In the genomic region with DNA sequence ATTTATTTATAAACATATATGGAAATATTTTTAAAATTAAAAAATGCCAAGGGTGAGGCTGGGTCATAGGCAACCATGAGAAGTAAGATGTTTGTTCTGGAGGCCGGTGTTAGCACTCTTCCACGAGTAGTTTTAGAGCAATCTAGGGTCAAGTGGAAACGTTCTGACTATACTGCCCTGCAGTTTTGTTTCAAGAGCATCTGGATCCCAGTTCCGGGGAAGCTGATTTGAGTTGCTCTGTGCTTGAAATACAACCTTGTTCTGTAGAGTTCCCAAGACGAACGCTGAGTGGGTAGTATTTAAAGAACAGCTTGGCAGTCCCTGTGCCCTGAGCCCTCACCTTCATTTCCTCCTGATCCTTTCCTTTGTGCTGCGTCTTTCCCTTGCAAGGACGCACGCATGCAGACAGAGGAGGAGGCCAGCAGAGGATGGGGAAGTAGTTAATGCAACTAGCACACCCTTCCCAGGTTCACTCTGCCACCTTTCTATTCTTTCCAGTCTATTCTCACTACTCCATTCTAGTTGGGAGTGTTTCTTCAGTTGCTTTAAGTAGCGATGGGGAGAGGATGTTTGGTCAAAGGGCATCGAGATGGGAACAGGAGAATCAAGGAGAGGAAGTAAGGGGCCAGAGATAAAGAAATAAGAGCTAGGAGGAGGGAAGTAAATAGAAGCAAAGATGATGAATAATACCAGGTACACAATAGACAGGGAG, we compare ENCODE assay signal across 1 cellular context.
TF ChIP-seq lines count a peak whose summit lies in the region.

No MANE protein-coding gene starts in this region.

TF ChIP-seq in H1, 55 proteins besides CTCF, POLR2A, EP300 and RAD21:
- TF ChIP-seq SIX5 (IDR thresholded peaks at IDR 0.05; ENCODE audit: low read depth, low read length) (no peak), SRF (IDR thresholded peaks at IDR 0.05; ENCODE audit: low read depth, low read length) (no peak), BACH1 (IDR thresholded peaks at IDR 0.05; ENCODE audit: low read length) (no peak), YY1 (IDR thresholded peaks at IDR 0.05; ENCODE audit: low read depth, low read length) (no peak), TEAD4 (IDR thresholded peaks at IDR 0.05; ENCODE audit: low read depth, low read length) (no peak), RBBP5 (IDR thresholded peaks at IDR 0.05; ENCODE audit: borderline replicate concordance, low read depth, low read length) (no peak), SUZ12 (IDR thresholded peaks at IDR 0.05; ENCODE audit: low read length) (no peak), JUN (IDR thresholded peaks at IDR 0.05; ENCODE audit: low read depth, low read length) (no peak), SP4 (IDR thresholded peaks at IDR 0.05; ENCODE audit: low read length) (no peak), CREB1 (IDR thresholded peaks at IDR 0.05) (no peak), ZNF274 (IDR thresholded peaks at IDR 0.05; ENCODE audit: borderline replicate concordance, extremely low read depth, low read length) (no peak), TCF12 (IDR thresholded peaks at IDR 0.05; ENCODE audit: low read depth, low read length) (no peak), SAP30 (IDR thresholded peaks at IDR 0.05; ENCODE audit: insufficient read depth, insufficient replicate concordance, low read length) (no peak)
- TF ChIP-seq, protein P1, sequence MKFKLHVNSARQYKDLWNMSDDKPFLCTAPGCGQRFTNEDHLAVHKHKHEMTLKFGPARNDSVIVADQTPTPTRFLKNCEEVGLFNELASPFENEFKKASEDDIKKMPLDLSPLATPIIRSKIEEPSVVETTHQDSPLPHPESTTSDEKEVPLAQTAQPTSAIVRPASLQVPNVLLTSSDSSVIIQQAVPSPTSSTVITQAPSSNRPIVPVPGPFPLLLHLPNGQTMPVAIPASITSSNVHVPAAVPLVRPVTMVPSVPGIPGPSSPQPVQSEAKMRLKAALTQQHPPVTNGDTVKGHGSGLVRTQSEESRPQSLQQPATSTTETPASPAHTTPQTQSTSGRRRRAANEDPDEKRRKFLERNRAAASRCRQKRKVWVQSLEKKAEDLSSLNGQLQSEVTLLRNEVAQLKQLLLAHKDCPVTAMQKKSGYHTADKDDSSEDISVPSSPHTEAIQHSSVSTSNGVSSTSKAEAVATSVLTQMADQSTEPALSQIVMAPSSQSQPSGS (IDR thresholded peaks at IDR 0.05; ENCODE audit: low read length), result no peak
- TF ChIP-seq, protein P2, sequence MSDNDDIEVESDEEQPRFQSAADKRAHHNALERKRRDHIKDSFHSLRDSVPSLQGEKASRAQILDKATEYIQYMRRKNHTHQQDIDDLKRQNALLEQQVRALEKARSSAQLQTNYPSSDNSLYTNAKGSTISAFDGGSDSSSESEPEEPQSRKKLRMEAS (IDR thresholded peaks at IDR 0.05), result no peak
- TF ChIP-seq, protein P3, sequence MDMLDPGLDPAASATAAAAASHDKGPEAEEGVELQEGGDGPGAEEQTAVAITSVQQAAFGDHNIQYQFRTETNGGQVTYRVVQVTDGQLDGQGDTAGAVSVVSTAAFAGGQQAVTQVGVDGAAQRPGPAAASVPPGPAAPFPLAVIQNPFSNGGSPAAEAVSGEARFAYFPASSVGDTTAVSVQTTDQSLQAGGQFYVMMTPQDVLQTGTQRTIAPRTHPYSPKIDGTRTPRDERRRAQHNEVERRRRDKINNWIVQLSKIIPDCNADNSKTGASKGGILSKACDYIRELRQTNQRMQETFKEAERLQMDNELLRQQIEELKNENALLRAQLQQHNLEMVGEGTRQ (IDR thresholded peaks at IDR 0.05; ENCODE audit: low read length), result no peak
TF ChIP-seq in H1: peak in this region for 0.
